1 cellular context compared by ENCODE assay signal in the genomic region with DNA sequence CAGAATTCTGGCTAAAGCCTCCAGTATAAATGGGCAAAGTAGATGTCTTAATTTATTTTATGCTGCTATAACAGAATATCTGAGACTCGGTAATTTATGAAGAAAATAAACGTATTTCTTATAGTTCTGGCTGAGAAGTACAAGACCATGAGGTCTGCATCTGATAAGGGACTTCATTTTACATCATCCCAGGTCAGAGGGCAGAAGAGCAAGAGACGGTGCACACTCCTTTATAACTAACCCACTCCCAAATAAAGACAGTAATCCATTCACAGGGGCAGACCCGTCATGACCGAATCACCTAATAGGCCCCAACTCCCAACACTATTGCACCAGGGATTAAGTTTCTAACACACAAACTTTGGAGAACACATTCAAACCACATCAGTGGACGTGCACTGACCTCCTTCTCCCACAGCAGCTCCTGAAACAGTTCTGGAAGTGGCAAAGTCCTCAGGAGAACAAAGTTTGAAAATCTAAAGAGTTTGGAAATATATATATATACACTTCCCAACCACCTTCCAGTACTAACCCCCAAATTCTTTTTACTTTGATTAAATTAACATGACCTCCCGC.
TF ChIP-seq lines count a peak whose summit lies in the region.

No MANE protein-coding gene starts in this region.

TF ChIP-seq in A549, 52 proteins besides CTCF, POLR2A, EP300 and RAD21:
- TF ChIP-seq ZFP36 (IDR thresholded peaks at IDR 0.05; ENCODE audit: borderline replicate concordance, partially characterized antibody) (no peak), MYC (IDR thresholded peaks at IDR 0.05; ENCODE audit: borderline replicate concordance, low read length) (no peak), HDAC2 (IDR thresholded peaks at IDR 0.05) (no peak), ZSCAN20 (CRISPR knock-in tag; IDR thresholded peaks at IDR 0.05) (no peak), NPAS2 (CRISPR knock-in tag; IDR thresholded peaks at IDR 0.05; ENCODE audit: borderline replicate concordance) (no peak), ZC3H11A (IDR thresholded peaks at IDR 0.05) (no peak), MAFK (IDR thresholded peaks at IDR 0.05; ENCODE audit: partially characterized antibody) (no peak), TP53 (CRISPR knock-in tag; IDR thresholded peaks at IDR 0.05) (no peak), KDM1A (IDR thresholded peaks at IDR 0.05; ENCODE audit: low read depth) (no peak)
- TF ChIP-seq, protein P1, sequence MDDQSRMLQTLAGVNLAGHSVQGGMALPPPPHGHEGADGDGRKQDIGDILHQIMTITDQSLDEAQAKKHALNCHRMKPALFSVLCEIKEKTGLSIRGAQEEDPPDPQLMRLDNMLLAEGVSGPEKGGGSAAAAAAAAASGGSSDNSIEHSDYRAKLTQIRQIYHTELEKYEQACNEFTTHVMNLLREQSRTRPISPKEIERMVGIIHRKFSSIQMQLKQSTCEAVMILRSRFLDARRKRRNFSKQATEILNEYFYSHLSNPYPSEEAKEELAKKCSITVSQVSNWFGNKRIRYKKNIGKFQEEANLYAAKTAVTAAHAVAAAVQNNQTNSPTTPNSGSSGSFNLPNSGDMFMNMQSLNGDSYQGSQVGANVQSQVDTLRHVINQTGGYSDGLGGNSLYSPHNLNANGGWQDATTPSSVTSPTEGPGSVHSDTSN (IDR thresholded peaks at IDR 0.05), result no peak
- TF ChIP-seq, protein P2, sequence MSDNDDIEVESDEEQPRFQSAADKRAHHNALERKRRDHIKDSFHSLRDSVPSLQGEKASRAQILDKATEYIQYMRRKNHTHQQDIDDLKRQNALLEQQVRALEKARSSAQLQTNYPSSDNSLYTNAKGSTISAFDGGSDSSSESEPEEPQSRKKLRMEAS (IDR thresholded peaks at IDR 0.05), result no peak
TF ChIP-seq in A549: peak in this region for 0.
